Comparison of ENCODE assay signal across 15 cellular contexts in genomic region chr11:50182486-50182885, GRCh38.
DNase-seq lines count a peak whose midpoint lies in the region; ATAC-seq and TF ChIP-seq lines count a peak whose summit lies in the region.
"Had no signal": no experiment of that assay in that cellular context is flagged by ENCODE, and none has a peak within 500 bp of the region (broad histone marks: within the 10 kb centered on the region; RNA-seq: fewer than 3 reads in every experiment).

No MANE protein-coding gene starts in this region.

- H3K4me3 ChIP-seq in fibroblast of mammary gland (ENCODE audit: control insufficient read depth, low read depth, low read length) (no peak overlapping the region), heart right ventricle (no peak overlapping the region)
- H3K4me3 ChIP-seq: A549 had no signal

- no peaks in the 10 kb centered on the region for H3K36me3 Mint-ChIP-seq in activated CD4-positive, alpha-beta T cell treated with anti-CD3 and anti-CD28 coated beads, Interleukin-2, amount 10 ng/mL, durations not matched to agents 24 days and 14 days (ENCODE audit: low read depth)
- no peaks in the 10 kb centered on the region for H3K36me3 Mint-ChIP-seq in MCF 10A (ENCODE audit: insufficient read depth, unreplicated experiment)
- H3K36me3 Mint-ChIP-seq: CD14-positive monocyte; CD8-positive, alpha-beta T cell; IgD-negative memory B cell had no signal

- no TSS peak for BruUV-seq in MCF 10A (replicated peaks; lab: Mats Ljungman, UMichigan)

- ATAC-seq in heart right ventricle (peak in 5 of 8 donors; percentile 23 to 81 (median 67)), HG02678 (IDR thresholded peaks at IDR 0.05; ENCODE audit: unreplicated experiment) (no peak)
- ATAC-seq: A549; CD8-positive, alpha-beta T cell; HCT116 had no signal

- POLR2A ChIA-PET in MCF 10A (lab: Yijun Ruan, JAX), result no interaction called here

- no peaks in the 10 kb centered on the region for H3K27me3 Mint-ChIP-seq in activated CD4-positive, alpha-beta T cell treated with anti-CD3 and anti-CD28 coated beads, Interleukin-2, amount 10 ng/mL, durations not matched to agents 24 days and 14 days
- H3K27me3 Mint-ChIP-seq in MCF 10A (ENCODE audit: insufficient read depth, unreplicated experiment), result no peaks in the 10 kb centered on the region
- H3K27me3 Mint-ChIP-seq: IgD-negative memory B cell had no signal

- DNase-seq in fibroblast of mammary gland (ENCODE audit: low read depth) (peak; percentile 3), heart right ventricle (no peak), middle frontal gyrus (ENCODE audit: extremely low spot score, low spot score) (peak; percentile 61), superior temporal gyrus (ENCODE audit: extremely low spot score) (peak; percentile 73), MCF 10A (ENCODE audit: unreplicated experiment) (no peak)
- no peak for DNase-seq in activated CD4-positive, alpha-beta T cell treated with anti-CD3 and anti-CD28 coated beads, Interleukin-2, amount 10 ng/mL, durations not matched to agents 24 days and 14 days
- DNase-seq: CD8-positive, alpha-beta T cell; COR-L47; DND-41; GDM1 had no signal

- CTCF ChIA-PET in MCF 10A (lab: Yijun Ruan, JAX), result no interaction called here

- no peak overlapping the region for H3K27ac Mint-ChIP-seq in activated CD4-positive, alpha-beta T cell treated with anti-CD3 and anti-CD28 coated beads, Interleukin-2, amount 10 ng/mL, durations not matched to agents 24 days and 14 days
- H3K27ac Mint-ChIP-seq in MCF 10A (ENCODE audit: low read depth, unreplicated experiment), result no peak overlapping the region
- H3K27ac Mint-ChIP-seq: CD14-positive monocyte; CD8-positive, alpha-beta T cell; IgD-negative memory B cell had no signal

- WGBS in heart right ventricle, 2 donors, result 82 to 97% methylated on average over 2 of the region's 2 CpGs

- H3K9me3 ChIP-seq in heart right ventricle, result peaks cover 0 to 26% (median 0%) of the 10 kb centered on the region in 11 donors
- H3K9me3 ChIP-seq: A549 had no signal

- H3K4me1 ChIP-seq in heart right ventricle, result peaks cover 0 to 10% (median 3%) of the 10 kb centered on the region in 9 donors
- H3K4me1 ChIP-seq: A549 had no signal

- no peak for TF ChIP-seq CTCF in fibroblast of mammary gland (conservative IDR thresholded peaks at IDR 0.05; ENCODE audit: control insufficient read depth, insufficient read depth, low read depth, low read length)
- no peak for TF ChIP-seq CTCF in heart right ventricle (IDR thresholded peaks at IDR 0.05)
- no peak for TF ChIP-seq CTCF in MCF 10A (IDR thresholded peaks at IDR 0.05; ENCODE audit: unreplicated experiment)

- peak overlapping the region in 2 of 10 donors; percentile 22 to 36 for H3K27ac ChIP-seq in heart right ventricle
- H3K27ac ChIP-seq: A549 had no signal

- H3K4me3 Mint-ChIP-seq in activated CD4-positive, alpha-beta T cell treated with anti-CD3 and anti-CD28 coated beads, Interleukin-2, amount 10 ng/mL, durations not matched to agents 24 days and 14 days, result no peak overlapping the region
- no peak overlapping the region for H3K4me3 Mint-ChIP-seq in MCF 10A (ENCODE audit: unreplicated experiment)
- H3K4me3 Mint-ChIP-seq: CD14-positive monocyte; CD8-positive, alpha-beta T cell; IgD-negative memory B cell had no signal

- H3K4me1 Mint-ChIP-seq in activated CD4-positive, alpha-beta T cell treated with anti-CD3 and anti-CD28 coated beads, Interleukin-2, amount 10 ng/mL, durations not matched to agents 24 days and 14 days, result no peaks in the 10 kb centered on the region
- H3K4me1 Mint-ChIP-seq in MCF 10A (ENCODE audit: insufficient read depth, unreplicated experiment), result peaks cover 9% of the 10 kb centered on the region
- H3K4me1 Mint-ChIP-seq: CD14-positive monocyte, IgD-negative memory B cell had no signal

- H3K36me3 ChIP-seq in heart right ventricle, result no peaks in the 10 kb centered on the region

- intact Hi-C loops in heart right ventricle (cut with DNase I) (no loop called here), MCF 10A (cut with micrococcal nuclease) (no loop called here)
- intact Hi-C loops in activated CD4-positive, alpha-beta T cell treated with anti-CD3 and anti-CD28 coated beads, Interleukin-2, amount 10 ng/mL, durations not matched to agents 24 days and 14 days (cut with micrococcal nuclease), result no loop called here

- peaks cover 10% of the 10 kb centered on the region for H3K9me3 Mint-ChIP-seq in activated CD4-positive, alpha-beta T cell treated with anti-CD3 and anti-CD28 coated beads, Interleukin-2, amount 10 ng/mL, durations not matched to agents 24 days and 14 days
- no peaks in the 10 kb centered on the region for H3K9me3 Mint-ChIP-seq in MCF 10A (ENCODE audit: unreplicated experiment)

- H3K27me3 ChIP-seq in heart right ventricle, result no peaks in the 10 kb centered on the region

Comparison
In these comparisons a context has a peak if more than half of its experiments do, and no peak if none do; other contexts are left out.
1. DNase-seq: peak in fibroblast of mammary gland (single experiment), middle frontal gyrus (single experiment) and superior temporal gyrus (single experiment); none in heart right ventricle (0 of 2), activated CD4-positive, alpha-beta T cell treated with anti-CD3 and anti-CD28 coated beads, Interleukin-2, amount 10 ng/mL, durations not matched to agents 24 days and 14 days (single experiment) and MCF 10A (single experiment).